8 cellular contexts compared by ENCODE assay signal in genomic region chr12:4118017-4118510, GRCh38.
DNase-seq lines count a peak whose midpoint lies in the region; ATAC-seq and TF ChIP-seq lines count a peak whose summit lies in the region.

No MANE protein-coding gene starts in this region.

- 28 to 37% methylated on average over 7 of the region's 7 CpGs for WGBS in testis, 2 donors

- H3K9me3 Mint-ChIP-seq in T-helper 1 cell treated with Interleukin-12 subunit alpha and Interleukin-12 subunit beta and Interleukin-4 antibody, amounts not matched to agents 30 μg/mL and 1 μg/mL, for 36 hours: no peaks in the 10 kb centered on the region

- peak overlapping the region; percentile 96 for H3K4me2 ChIP-seq in BLaER1

- H3K36me3 Mint-ChIP-seq in T-helper 1 cell treated with Interleukin-12 subunit alpha and Interleukin-12 subunit beta and Interleukin-4 antibody, amounts not matched to agents 30 μg/mL and 1 μg/mL, for 36 hours (ENCODE audit: low read depth): peaks cover 4% of the 10 kb centered on the region

- no peak for TF ChIP-seq POLR2A in testis (IDR thresholded peaks at IDR 0.05)

- H3K27me3 ChIP-seq in BLaER1: no peaks in the 10 kb centered on the region
- H3K27me3 ChIP-seq in testis: no peaks in the 10 kb centered on the region

- peaks cover 64% of the 10 kb centered on the region for H3K4me1 Mint-ChIP-seq in T-helper 1 cell treated with Interleukin-12 subunit alpha and Interleukin-12 subunit beta and Interleukin-4 antibody, amounts not matched to agents 30 μg/mL and 1 μg/mL, for 36 hours (ENCODE audit: low read depth)

- DNase-seq in glomerular visceral epithelial cell (ENCODE audit: extremely low spot score) (peak; percentile 71), testis (peak; percentile 54), NK-92 (lab: John Stamatoyannopoulos, UW; ENCODE audit: unreplicated experiment) (no peak), NCI-H526 treated with DMSO at 0.1 percent for 48 hours (lab: John Stamatoyannopoulos, UW) (no peak)

- H4K20me1 ChIP-seq in BLaER1: no peaks in the 10 kb centered on the region

- intact Hi-C loops in testis (cut with DNase I; ENCODE audit: low total_unique reads): no loop called here

- H3K27ac Mint-ChIP-seq in T-helper 1 cell treated with Interleukin-12 subunit alpha and Interleukin-12 subunit beta and Interleukin-4 antibody, amounts not matched to agents 30 μg/mL and 1 μg/mL, for 36 hours: peak overlapping the region; percentile 77

- H3K4me3 ChIP-seq in BLaER1 (peak overlapping the region; percentile 48), testis (no peak overlapping the region)

- H3K9ac ChIP-seq in BLaER1: peak overlapping the region; percentile 20; the same call in 1 of the 2 replicates

- peak; percentile 33 for ATAC-seq in GM19023 (IDR thresholded peaks at IDR 0.05; ENCODE audit: unreplicated experiment)
- ATAC-seq in HG03135 (IDR thresholded peaks at IDR 0.05; ENCODE audit: unreplicated experiment): peak; percentile 36

- H3K4me1 ChIP-seq in BLaER1: peaks cover 78% of the 10 kb centered on the region
- peaks cover 4% of the 10 kb centered on the region for H3K4me1 ChIP-seq in testis

- H3K36me3 ChIP-seq in BLaER1 (no peaks in the 10 kb centered on the region), testis (ENCODE audit: low read depth, missing control alignments) (no peaks in the 10 kb centered on the region)

- H3K9me3 ChIP-seq in BLaER1 (no peaks in the 10 kb centered on the region), testis (no peaks in the 10 kb centered on the region)

- H3K27ac ChIP-seq in BLaER1 (peak overlapping the region; percentile 67), testis (no peak overlapping the region)

- TF ChIP-seq CTCF in testis (IDR thresholded peaks at IDR 0.05): no peak

- no peaks in the 10 kb centered on the region for H3K27me3 Mint-ChIP-seq in T-helper 1 cell treated with Interleukin-12 subunit alpha and Interleukin-12 subunit beta and Interleukin-4 antibody, amounts not matched to agents 30 μg/mL and 1 μg/mL, for 36 hours (ENCODE audit: low read depth)

- H3K4me3 Mint-ChIP-seq in T-helper 1 cell treated with Interleukin-12 subunit alpha and Interleukin-12 subunit beta and Interleukin-4 antibody, amounts not matched to agents 30 μg/mL and 1 μg/mL, for 36 hours: peak overlapping the region; percentile 54

Comparison
In these comparisons a context has a peak if more than half of its experiments do, and no peak if none do; other contexts are left out.
1. DNase-seq: peak in glomerular visceral epithelial cell (single experiment) and testis (single experiment); none in NK-92 (single experiment) and NCI-H526 treated with DMSO at 0.1 percent for 48 hours (single experiment).